In the genomic region with DNA sequence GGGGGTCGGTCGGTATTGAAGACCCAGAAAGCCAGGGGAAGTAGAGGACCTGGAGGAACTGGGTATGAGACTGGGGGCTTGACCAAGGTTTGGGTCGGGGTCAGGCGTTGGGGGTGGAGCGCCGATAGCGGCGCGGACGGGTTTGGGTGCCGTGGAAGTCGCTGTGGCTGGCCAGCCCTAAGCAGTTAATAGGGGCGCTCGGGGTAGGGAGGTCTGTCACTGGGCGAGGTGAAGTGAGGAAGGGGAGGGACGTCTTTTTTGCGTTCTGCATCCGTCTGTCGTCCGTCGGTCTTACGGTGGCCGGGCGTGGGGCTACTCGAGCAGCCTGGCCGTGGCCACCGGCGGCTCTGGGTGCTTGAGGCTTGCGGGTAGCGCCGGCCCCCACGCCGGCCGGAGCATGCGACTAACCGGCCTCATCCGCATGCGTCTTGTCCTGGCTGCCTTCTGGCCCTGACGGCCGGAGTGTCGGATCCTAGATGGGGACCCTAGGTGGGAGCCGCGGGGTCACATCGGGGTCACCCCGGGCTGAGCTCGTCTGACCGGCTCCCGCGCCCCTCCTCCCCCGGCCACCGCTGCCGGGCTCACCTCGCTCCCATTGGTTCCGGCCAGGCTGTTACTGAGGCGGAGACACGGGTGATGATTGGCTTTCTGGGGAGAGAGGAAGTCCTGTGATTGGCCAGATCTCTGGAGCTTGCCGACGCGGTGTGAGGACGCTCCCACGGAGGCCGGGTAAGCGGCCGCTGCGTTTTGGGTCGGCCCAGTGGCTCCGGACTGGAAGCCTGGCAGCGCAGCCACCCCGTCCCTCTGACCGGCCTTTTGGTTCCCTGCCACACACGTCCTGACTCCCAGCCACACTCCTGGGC, we compare ENCODE assay signal across 8 cellular contexts. TPM values are rescaled to one million over a fixed set of nuclear protein-coding genes. Genes with fewer than 3 reads are reported as not detected.
DNase-seq lines count a peak whose midpoint lies in the region; ATAC-seq and TF ChIP-seq lines count a peak whose summit lies in the region.

No MANE protein-coding gene starts in this region.

- intact Hi-C loops in CD4-positive, alpha-beta T cell (cut with DNase I, micrococcal nuclease): loop anchor here (1.0 to 10.0 kb wide), 5 partner anchors 9 to 610 kb away; a partner anchor contains a TSS

- POLR2A ChIA-PET in CD4-positive, alpha-beta T cell (lab: Charles Lee): interaction anchor here (1.0 to 10.1 kb wide), 9 partner anchors 10 to 381 kb away, joined by 3 to 83 read pairs (median 4); a partner anchor contains a TSS

- H3K27ac ChIP-seq in CD4-positive, alpha-beta T cell (ENCODE audit: low read depth, low read length): peak overlapping the region; percentile 100

- peak; percentile 56 to 76 (median 68) for DNase-seq in CD4-positive, alpha-beta T cell
- peak; percentile 89 to 92 for DNase-seq in NOMO-1 (lab: John Stamatoyannopoulos, UW; ENCODE audit: unreplicated experiment in 2 of 2)
- peak in 2 of 3 experiments; percentile 67 to 73 for DNase-seq in activated CD8-positive, alpha-beta memory T cell treated with anti-CD3 and anti-CD28 coated beads for 48 hours (ENCODE audit: low read depth in 2 of 3, low spot score in 2 of 3)
- peak; percentile 75 to 81 (median 78) for DNase-seq in effector memory CD8-positive, alpha-beta T cell
- DNase-seq in medulla oblongata (ENCODE audit: extremely low spot score): peak; percentile 98
- DNase-seq in stimulated activated CD8-positive, alpha-beta memory T cell treated with anti-CD3 and anti-CD28 coated beads, Interleukin-12 subunit alpha, Interleukin-12 subunit beta, amount 100 ng/mL, for 4 hours (ENCODE audit: low read depth): peak; percentile 72

- ATAC-seq in CD4-positive, alpha-beta T cell (ENCODE audit: poor library complexity): peak; percentile 14
- peak; percentile 49 for ATAC-seq in GM19372 (IDR thresholded peaks at IDR 0.05; ENCODE audit: low read depth, unreplicated experiment)
- ATAC-seq in HG03565 (IDR thresholded peaks at IDR 0.05; ENCODE audit: unreplicated experiment): peak; percentile 33
- peak; percentile 20 for ATAC-seq in effector memory CD8-positive, alpha-beta T cell (replicated peaks)

- peaks cover 35% of the 10 kb centered on the region for H3K4me1 Mint-ChIP-seq in CD4-positive, alpha-beta T cell (ENCODE audit: low read depth)
- peaks cover 46 to 48% of the 10 kb centered on the region in 2 donors for H3K4me1 Mint-ChIP-seq in effector memory CD8-positive, alpha-beta T cell (ENCODE audit: low read depth in 2 of 2)

- no peaks in the 10 kb centered on the region for H3K27me3 ChIP-seq in CD4-positive, alpha-beta T cell (ENCODE audit: control insufficient read depth, insufficient read depth, low read length)

- CTCF ChIA-PET in CD4-positive, alpha-beta T cell (lab: Charles Lee): interaction anchor here (0.5 to 2.2 kb wide), 5 partner anchors 10 to 101 kb away, joined by 3 to 20 read pairs (median 6); a partner anchor contains a TSS

- peaks cover 10% of the 10 kb centered on the region for H3K27me3 Mint-ChIP-seq in CD4-positive, alpha-beta T cell
- no peaks in the 10 kb centered on the region for H3K27me3 Mint-ChIP-seq in effector memory CD8-positive, alpha-beta T cell

- TF ChIP-seq CTCF in CD4-positive, alpha-beta T cell (IDR thresholded peaks at IDR 0.05): no peak

- no peaks in the 10 kb centered on the region for H3K9me3 Mint-ChIP-seq in CD4-positive, alpha-beta T cell
- no peaks in the 10 kb centered on the region for H3K9me3 Mint-ChIP-seq in effector memory CD8-positive, alpha-beta T cell

- H3K9me3 ChIP-seq in CD4-positive, alpha-beta T cell (ENCODE audit: control insufficient read depth, low read length): no peaks in the 10 kb centered on the region

- peak overlapping the region; percentile 90 for H3K27ac Mint-ChIP-seq in CD4-positive, alpha-beta T cell
- H3K27ac Mint-ChIP-seq in effector memory CD8-positive, alpha-beta T cell: peak overlapping the region; percentile 100

- H3K36me3 Mint-ChIP-seq in CD4-positive, alpha-beta T cell (ENCODE audit: low read depth): peaks cover 74% of the 10 kb centered on the region
- H3K36me3 Mint-ChIP-seq in effector memory CD8-positive, alpha-beta T cell (ENCODE audit: insufficient read depth): peaks cover 96% of the 10 kb centered on the region

- H3K4me3 Mint-ChIP-seq in CD4-positive, alpha-beta T cell: peak overlapping the region; percentile 92
- H3K4me3 Mint-ChIP-seq in effector memory CD8-positive, alpha-beta T cell: peak overlapping the region; percentile 93 to 100

RNA-seq across cellular contexts. Expression of a gene that starts 10.3 kb away (rescaled TPM):
- 10 to 100 TPM; 29.3 to 29.6 TPM for total RNA-seq in CD4-positive, alpha-beta T cell

RNA-seq across cellular contexts. Expression of a gene that starts 10.5 kb away (rescaled TPM):
- 100 to 1,000 TPM; 189 to 191 TPM for total RNA-seq in CD4-positive, alpha-beta T cell

RNA-seq across cellular contexts. Expression of a gene that starts 12.8 kb away (rescaled TPM):
- total RNA-seq in CD4-positive, alpha-beta T cell: 10 to 100 TPM; 15.4 to 16.3 TPM

RNA-seq across cellular contexts. Expression of a gene that starts 13.3 kb away (rescaled TPM):
- total RNA-seq in CD4-positive, alpha-beta T cell: 1 to 10 TPM; 8.7 TPM

RNA-seq across cellular contexts. Expression of a gene that starts 44.1 kb away (rescaled TPM):
- 100 to 1,000 TPM; 263 to 297 TPM for total RNA-seq in CD4-positive, alpha-beta T cell

Comparison
In these comparisons a context has a peak if more than half of its experiments do, and no peak if none do; other contexts are left out.
1. Peak in every context shown above with its lines: DNase-seq, ATAC-seq and H3K27ac ChIP-seq.